Comparison of ENCODE assay signal across 1 cellular context in the genomic region with DNA sequence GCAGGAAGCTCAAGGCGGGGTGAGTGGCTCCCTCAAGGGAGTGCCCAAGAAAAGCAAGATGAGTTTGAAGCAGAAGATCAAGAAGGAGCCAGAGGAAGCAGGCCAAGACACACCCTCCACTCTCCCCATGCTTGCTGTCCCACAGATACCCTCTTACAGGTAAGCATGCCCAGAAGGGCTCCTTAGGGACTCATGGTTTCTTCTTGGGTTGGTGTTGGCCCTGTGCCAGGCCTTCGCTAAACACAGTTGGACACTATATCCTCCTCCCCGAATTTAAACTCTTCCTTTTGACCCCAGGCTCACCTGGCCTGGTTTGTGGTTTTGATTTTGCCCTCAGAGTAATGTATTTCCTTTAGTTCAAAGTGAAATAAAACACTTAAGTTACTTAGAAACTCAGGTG.
TF ChIP-seq lines count a peak whose summit lies in the region.

No MANE protein-coding gene starts in this region.

TF ChIP-seq in Ishikawa, 13 proteins besides CTCF, POLR2A, EP300 and RAD21:
- no peak for TF ChIP-seq CEBPB (IDR thresholded peaks at IDR 0.05)
- no peak for TF ChIP-seq TEAD4 (IDR thresholded peaks at IDR 0.05)
- no peak for TF ChIP-seq EGR1 (IDR thresholded peaks at IDR 0.05)
- no peak for TF ChIP-seq ZBTB7A (IDR thresholded peaks at IDR 0.05; ENCODE audit: low read depth)
- TF ChIP-seq NFIC (IDR thresholded peaks at IDR 0.05), result 0 out of 2 replicates have a peak, but pooled peaks have one; percentile 19
